In the genomic region with DNA sequence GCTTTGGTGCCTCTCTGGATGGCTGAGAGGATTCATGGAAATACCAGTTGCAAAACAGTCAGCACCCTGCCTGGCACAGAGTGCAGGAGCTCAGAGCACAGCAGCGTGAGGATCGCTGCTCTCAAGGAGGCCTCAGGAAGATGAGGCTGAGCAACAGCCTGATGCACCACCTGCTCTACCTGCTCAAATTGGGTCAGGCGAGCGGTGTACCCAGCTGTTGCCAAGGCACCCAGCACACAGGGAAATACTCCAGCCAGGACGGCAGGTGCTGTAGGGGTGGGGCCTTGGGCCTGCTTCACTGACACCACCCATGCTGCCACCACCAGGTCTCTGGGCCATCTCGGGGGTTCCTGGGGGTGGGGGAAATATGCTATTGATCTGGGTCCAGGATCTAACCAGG, we compare ENCODE assay signal across 8 cellular contexts. TPM values are rescaled to one million over a fixed set of nuclear protein-coding genes. Genes with fewer than 3 reads are reported as not detected.
DNase-seq lines count a peak whose midpoint lies in the region; ATAC-seq and TF ChIP-seq lines count a peak whose summit lies in the region.

No MANE protein-coding gene starts in this region.

- H3K27me3 ChIP-seq in thoracic aorta (replicated peaks; ENCODE audit: insufficient read depth) = no peaks in the 10 kb centered on the region

- H3K4me1 ChIP-seq in thoracic aorta (ENCODE audit: control insufficient read depth in 1 of 2, low read depth in 2 of 2) = peaks cover 70 to 87% of the 10 kb centered on the region in 2 donors

- peak; percentile 56 for DNase-seq in activated CD8-positive, alpha-beta memory T cell treated with anti-CD3 and anti-CD28 coated beads, Interleukin-2, amount 50 U/mL, for 48 hours
- no peak for DNase-seq in activated CD8-positive, alpha-beta memory T cell treated with anti-CD3 and anti-CD28 coated beads for 24 hours
- DNase-seq in head of caudate nucleus = peak in 28 of 42 donors; percentile 24 to 88 (median 68)
- DNase-seq in thoracic aorta (ENCODE audit: low spot score) = no peak
- no peak for DNase-seq in globus pallidus (ENCODE audit: low spot score)

- peak overlapping the region; percentile 36 for H3K27ac Mint-ChIP-seq in T-helper 1 cell treated with Interleukin-12 subunit alpha and Interleukin-12 subunit beta and Interleukin-4 antibody, amounts not matched to agents 30 μg/mL and 1 μg/mL, for 36 hours

- H3K9me3 Mint-ChIP-seq in T-helper 1 cell treated with Interleukin-12 subunit alpha and Interleukin-12 subunit beta and Interleukin-4 antibody, amounts not matched to agents 30 μg/mL and 1 μg/mL, for 36 hours = no peaks in the 10 kb centered on the region

- H3K36me3 Mint-ChIP-seq in T-helper 1 cell treated with Interleukin-12 subunit alpha and Interleukin-12 subunit beta and Interleukin-4 antibody, amounts not matched to agents 30 μg/mL and 1 μg/mL, for 36 hours (ENCODE audit: low read depth) = peaks cover 43% of the 10 kb centered on the region

- intact Hi-C loops in head of caudate nucleus (cut with DNase I) = no loop called here

- peaks cover 64% of the 10 kb centered on the region for H3K4me1 Mint-ChIP-seq in T-helper 1 cell treated with Interleukin-12 subunit alpha and Interleukin-12 subunit beta and Interleukin-4 antibody, amounts not matched to agents 30 μg/mL and 1 μg/mL, for 36 hours (ENCODE audit: low read depth)

- TF ChIP-seq CTCF in thoracic aorta (IDR thresholded peaks at IDR 0.05) = no peak

- peak overlapping the region; percentile 90 for H3K4me3 Mint-ChIP-seq in T-helper 1 cell treated with Interleukin-12 subunit alpha and Interleukin-12 subunit beta and Interleukin-4 antibody, amounts not matched to agents 30 μg/mL and 1 μg/mL, for 36 hours

- ATAC-seq in thoracic aorta (ENCODE audit: insufficient number of reproducible peaks, low FRiP score, low read depth) (no peak), GM21390 (IDR thresholded peaks at IDR 0.05; ENCODE audit: unreplicated experiment) (no peak), GM18907 (IDR thresholded peaks at IDR 0.05; ENCODE audit: unreplicated experiment) (no peak)

- H3K9me3 ChIP-seq in thoracic aorta = no peaks in the 10 kb centered on the region

- peak overlapping the region in 1 of 2 donors; percentile 67 for H3K27ac ChIP-seq in thoracic aorta

- no peaks in the 10 kb centered on the region for H3K27me3 Mint-ChIP-seq in T-helper 1 cell treated with Interleukin-12 subunit alpha and Interleukin-12 subunit beta and Interleukin-4 antibody, amounts not matched to agents 30 μg/mL and 1 μg/mL, for 36 hours (ENCODE audit: low read depth)

- no peaks in the 10 kb centered on the region for H3K36me3 ChIP-seq in thoracic aorta

- H3K4me3 ChIP-seq in thoracic aorta = peak overlapping the region; percentile 13

RNA-seq across cellular contexts. Expression of a gene that starts 4.3 kb away (rescaled TPM):
- total RNA-seq in thoracic aorta = 10 to 100 TPM; 20.4 to 26.5 TPM

RNA-seq across cellular contexts. Expression of a gene that starts 38.8 kb away (rescaled TPM):
- total RNA-seq in thoracic aorta = 10 to 100 TPM; 18.8 to 26.0 TPM

RNA-seq across cellular contexts. Expression of a gene that starts 45.9 kb away (rescaled TPM):
- total RNA-seq in thoracic aorta = 1 to 10 TPM; 6.0 to 8.8 TPM

RNA-seq across cellular contexts. Expression of a gene that starts 59.7 kb away (rescaled TPM):
- total RNA-seq in thoracic aorta = 10 to 100 TPM; 45.0 to 61.2 TPM

Comparison
In these comparisons a context has a peak if more than half of its experiments do, and no peak if none do; other contexts are left out.
1. DNase-seq: peak in activated CD8-positive, alpha-beta memory T cell treated with anti-CD3 and anti-CD28 coated beads, Interleukin-2, amount 50 U/mL, for 48 hours (single experiment) and head of caudate nucleus (28 of 42); none in activated CD8-positive, alpha-beta memory T cell treated with anti-CD3 and anti-CD28 coated beads for 24 hours (single experiment), thoracic aorta (single experiment) and globus pallidus (single experiment).